Comparison of ENCODE assay signal across 8 cellular contexts in the genomic region with DNA sequence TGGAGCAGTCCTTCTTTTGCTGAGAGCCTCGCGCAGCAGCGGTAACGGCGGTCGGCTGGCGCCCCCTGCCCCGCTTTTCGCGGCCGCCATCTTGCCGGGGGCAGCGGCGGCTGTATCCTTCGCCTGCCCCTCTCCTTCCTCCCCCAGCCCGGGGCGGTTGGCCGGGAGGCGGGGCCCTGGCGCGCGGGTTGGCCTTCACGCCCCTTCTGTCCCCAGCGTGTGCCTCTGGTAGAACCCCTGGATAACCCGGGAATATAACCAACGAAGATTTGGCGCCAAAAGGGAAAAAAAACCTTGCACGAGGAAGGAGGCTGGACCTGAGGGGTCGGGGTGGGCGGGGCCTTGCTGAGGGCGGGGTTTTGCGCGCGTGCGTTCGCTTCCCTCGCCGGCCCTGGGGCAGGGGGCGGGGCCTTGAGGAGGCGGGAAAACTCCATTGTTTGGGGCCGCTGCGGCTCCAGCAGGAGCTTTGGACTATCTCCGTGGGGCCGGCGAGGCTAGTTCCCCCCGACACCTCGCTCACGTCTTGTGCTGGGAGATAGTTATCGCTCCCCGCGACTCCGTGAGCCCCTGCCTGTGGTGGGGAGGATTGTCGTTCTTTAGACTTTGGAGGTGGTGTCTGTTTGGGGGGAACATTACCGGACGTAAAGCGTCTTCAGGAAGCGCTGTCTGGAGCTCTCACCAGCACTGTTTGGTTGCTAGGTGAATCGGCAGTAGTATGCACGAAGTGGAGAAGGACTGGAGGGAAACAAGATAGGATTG. TPM values are rescaled to one million over a fixed set of nuclear protein-coding genes. Genes with fewer than 3 reads are reported as not detected.
A peak's percentile ranks its signal among the peaks of the same experiment; 100 is the strongest.
DNase-seq lines count a peak whose midpoint lies in the region; ATAC-seq and TF ChIP-seq lines count a peak whose summit lies in the region.

No MANE protein-coding gene starts in this region.

- CTCF ChIA-PET in GM10248 (lab: Yijun Ruan, JAX) = interaction anchor here (0.8 to 10.3 kb wide), 3 partner anchors 10 to 72 kb away, joined by 3 to 130 read pairs (median 10); no protein-coding TSS in a partner anchor

- H3K27me3 ChIP-seq in ascending aorta (no peaks in the 10 kb centered on the region), vagina (no peaks in the 10 kb centered on the region)

- POLR2A ChIA-PET in GM10248 (lab: Yijun Ruan, JAX) = interaction anchor here (0.6 to 5.9 kb wide), 17 partner anchors 9 to 854 kb away, joined by 3 to 42 read pairs (median 6); a partner anchor contains a TSS

- H3K4me3 ChIP-seq in ascending aorta (peak overlapping the region; percentile 84 to 89), vagina (peak overlapping the region; percentile 86 to 100)

- TF ChIP-seq CTCF in GM10248 (IDR thresholded peaks at IDR 0.05; ENCODE audit: control extremely low read depth, extremely low read depth, low read depth, missing control alignments) = no peak
- no peak for TF ChIP-seq CTCF in ascending aorta (IDR thresholded peaks at IDR 0.05)
- no peak for TF ChIP-seq CTCF in vagina (IDR thresholded peaks at IDR 0.05)

- peak; percentile 28 for ATAC-seq in HG02884 (IDR thresholded peaks at IDR 0.05; ENCODE audit: unreplicated experiment)

- intact Hi-C loops in ascending aorta (cut with DNase I) (loop anchor here (1.0 to 5.0 kb wide), 3 partner anchors 102 to 852 kb away; a partner anchor contains a TSS), vagina (cut with DNase I) (no loop called here)

- no peaks in the 10 kb centered on the region for H3K9me3 ChIP-seq in ascending aorta
- H3K9me3 ChIP-seq in vagina = no peaks in the 10 kb centered on the region

- H3K4me1 ChIP-seq in ascending aorta (peaks cover 0 to 14% of the 10 kb centered on the region in 2 donors), vagina (peaks cover 30% of the 10 kb centered on the region)

- H3K27ac ChIP-seq in ascending aorta (peak overlapping the region; percentile 89 to 90), vagina (peak overlapping the region; percentile 92)

- TF ChIP-seq POLR2A in vagina (IDR thresholded peaks at IDR 0.05) = no peak

- DNase-seq in GM10248 (ENCODE audit: extremely low spot score) = peak; percentile 90
- peak; percentile 99 for DNase-seq in NCI-H2029 (lab: John Stamatoyannopoulos, UW)
- DNase-seq in T-helper 22 cell (ENCODE audit: low read depth) = peak; percentile 78
- DNase-seq in ascending aorta (ENCODE audit: low spot score in 2 of 2) = peak; percentile 40 to 91
- peak; percentile 93 for DNase-seq in hepatic stellate cell (ENCODE audit: low spot score)
- DNase-seq in renal cortical epithelial cell (ENCODE audit: low read depth) = peak; percentile 84
- DNase-seq in vagina (ENCODE audit: extremely low spot score in 2 of 2) = peak in 1 of 2 donors; percentile 89

- no peaks in the 10 kb centered on the region for H3K36me3 ChIP-seq in ascending aorta
- no peaks in the 10 kb centered on the region for H3K36me3 ChIP-seq in vagina

RNA-seq across cellular contexts. Expression of a gene that starts 0.7 kb away (rescaled TPM):
- total RNA-seq in ascending aorta (49.1 TPM), renal cortical epithelial cell (31.4 and 46.4 TPM in 2 replicates), vagina (57.9 TPM)

RNA-seq across cellular contexts. Expression of a gene that starts 33.9 kb away (rescaled TPM):
- total RNA-seq in ascending aorta (77.5 TPM), renal cortical epithelial cell (101 and 183 TPM in 2 replicates), vagina (80.3 TPM)

RNA-seq across cellular contexts. Expression of a gene that starts 39.3 kb away (rescaled TPM):
- not detected for total RNA-seq in ascending aorta
- total RNA-seq in renal cortical epithelial cell = 0.52 and 1.1 TPM in 2 replicates
- 1.5 TPM for total RNA-seq in vagina
